ENCODE assay signal across 8 cellular contexts in genomic region chr15:41660235-41661077, GRCh38.
DNase-seq lines count a peak whose midpoint lies in the region; ATAC-seq and TF ChIP-seq lines count a peak whose summit lies in the region.

MGA (plus strand) TSS chr15:41660405.

- H3K9ac ChIP-seq in mucosa of rectum (ENCODE audit: low read depth in 1 of 2, low read length in 2 of 2), result peak within 1 kb of the TSS; percentile 42 to 77

- TF ChIP-seq POLR2A in erythroblast (IDR thresholded peaks at IDR 0.05; ENCODE audit: low read length), result peak; percentile 54

- peak within 1 kb of the TSS; percentile 82 to 87 for H3K4me3 ChIP-seq in mucosa of rectum (ENCODE audit: low read length in 2 of 2)

- ATAC-seq in GM19467 (IDR thresholded peaks at IDR 0.05; ENCODE audit: unreplicated experiment), result peak; percentile 66

- DNase-seq in COLO829 (ENCODE audit: low spot score) (peak; percentile 78), HS-27A (ENCODE audit: low read depth) (peak; percentile 88), NOMO-1 treated with dmso at 0.1 percent for 144 hours (lab: John Stamatoyannopoulos, UW; ENCODE audit: unreplicated experiment) (peak; percentile 80), activated T-cell treated with anti-CD3 and anti-CD28 coated beads for 4 hours (peak; percentile 85), erythroblast (lab: John Stamatoyannopoulos, UW) (peak; percentile 95)
- DNase-seq in stimulated activated CD8-positive, alpha-beta memory T cell treated with anti-CD3 and anti-CD28 coated beads, Interleukin-4, amount 100 ng/mL, for 48 hours, result peak; percentile 91

- peak within 1 kb of the TSS; percentile 90 for H3K27ac ChIP-seq in mucosa of rectum (ENCODE audit: low read depth in 2 of 2, low read length in 2 of 2)

- peaks cover 15 to 17% of the 10 kb centered on the region in 2 donors for H3K4me1 ChIP-seq in mucosa of rectum (ENCODE audit: control insufficient read depth in 2 of 2, insufficient read depth in 2 of 2, low read length in 2 of 2)

- H3K27me3 ChIP-seq in mucosa of rectum (ENCODE audit: control insufficient read depth in 2 of 2, insufficient read depth in 2 of 2, low read length in 2 of 2), result no peaks in the 10 kb centered on the region

- no peaks in the 10 kb centered on the region for H3K9me3 ChIP-seq in mucosa of rectum (ENCODE audit: control insufficient read depth in 2 of 2, low read length in 2 of 2)

- H3K36me3 ChIP-seq in mucosa of rectum (ENCODE audit: control insufficient read depth in 2 of 2, insufficient read depth in 2 of 2, low read length in 2 of 2), result no peaks in the 10 kb centered on the region

Comparison
In these comparisons a context has a peak if more than half of its experiments do, and no peak if none do; other contexts are left out.
1. Peak in every context shown above with its lines: DNase-seq, ATAC-seq, H3K4me3 ChIP-seq and H3K27ac ChIP-seq.